8 cellular contexts compared by ENCODE assay signal in genomic region chr12:95942106-95942531, GRCh38.
DNase-seq lines count a peak whose midpoint lies in the region; ATAC-seq and TF ChIP-seq lines count a peak whose summit lies in the region.

No MANE protein-coding gene starts in this region.

- H3K4me1 ChIP-seq in duodenal mucosa (ENCODE audit: control insufficient read depth in 1 of 2, insufficient read depth in 2 of 2, low read length in 2 of 2): peaks cover 6 to 11% of the 10 kb centered on the region in 2 donors

- ATAC-seq in HG02870 (IDR thresholded peaks at IDR 0.05; ENCODE audit: unreplicated experiment) (no peak), HG02938 (IDR thresholded peaks at IDR 0.05; ENCODE audit: unreplicated experiment) (no peak)

- no peaks in the 10 kb centered on the region for H3K36me3 ChIP-seq in duodenal mucosa (ENCODE audit: control insufficient read depth in 1 of 2, insufficient read depth in 2 of 2, low read length in 2 of 2)

- peak overlapping the region; percentile 89 to 93 (median 92) for H3K4me3 Mint-ChIP-seq in nephron

- H3K9me3 Mint-ChIP-seq in nephron: no peaks in the 10 kb centered on the region

- H3K9me3 ChIP-seq in duodenal mucosa (ENCODE audit: control insufficient read depth in 1 of 2, low read length in 2 of 2): no peaks in the 10 kb centered on the region

- DNase-seq in NCI-H510A treated with DMSO at 0.1 percent for 48 hours (lab: John Stamatoyannopoulos, UW) (peak; percentile 56), NCI-H510A (lab: John Stamatoyannopoulos, UW) (no peak), NCI-H526 treated with DMSO at 0.1 percent for 48 hours (lab: John Stamatoyannopoulos, UW) (peak; percentile 19), T-helper 9 cell (no peak)

- no peaks in the 10 kb centered on the region for H3K36me3 Mint-ChIP-seq in nephron (ENCODE audit: low read depth)

- no peak overlapping the region for H3K27ac Mint-ChIP-seq in nephron

- peak overlapping the region; percentile 84 to 86 for H3K4me3 ChIP-seq in duodenal mucosa (ENCODE audit: low read depth in 1 of 2, low read length in 2 of 2)

- H3K27ac ChIP-seq in duodenal mucosa (ENCODE audit: low read depth, low read length): no peak overlapping the region

- no peaks in the 10 kb centered on the region for H3K27me3 ChIP-seq in duodenal mucosa (ENCODE audit: control insufficient read depth in 1 of 2, insufficient read depth in 2 of 2, low read length in 2 of 2)

- peak overlapping the region; percentile 51 to 68 for H3K9ac ChIP-seq in duodenal mucosa (ENCODE audit: low read depth in 1 of 2, low read length in 2 of 2)

- H3K27me3 Mint-ChIP-seq in nephron (ENCODE audit: low read depth): peaks cover 23% of the 10 kb centered on the region

- no peak for TF ChIP-seq CTCF in nephron (IDR thresholded peaks at IDR 0.05; ENCODE audit: unreplicated experiment in 3 of 3)

- no peaks in the 10 kb centered on the region for H3K4me1 Mint-ChIP-seq in nephron

Comparison
In these comparisons a context has a peak if more than half of its experiments do, and no peak if none do; other contexts are left out.
1. DNase-seq: peak in NCI-H510A treated with DMSO at 0.1 percent for 48 hours (single experiment) and NCI-H526 treated with DMSO at 0.1 percent for 48 hours (single experiment); none in NCI-H510A (single experiment) and T-helper 9 cell (single experiment).